In the genomic region with DNA sequence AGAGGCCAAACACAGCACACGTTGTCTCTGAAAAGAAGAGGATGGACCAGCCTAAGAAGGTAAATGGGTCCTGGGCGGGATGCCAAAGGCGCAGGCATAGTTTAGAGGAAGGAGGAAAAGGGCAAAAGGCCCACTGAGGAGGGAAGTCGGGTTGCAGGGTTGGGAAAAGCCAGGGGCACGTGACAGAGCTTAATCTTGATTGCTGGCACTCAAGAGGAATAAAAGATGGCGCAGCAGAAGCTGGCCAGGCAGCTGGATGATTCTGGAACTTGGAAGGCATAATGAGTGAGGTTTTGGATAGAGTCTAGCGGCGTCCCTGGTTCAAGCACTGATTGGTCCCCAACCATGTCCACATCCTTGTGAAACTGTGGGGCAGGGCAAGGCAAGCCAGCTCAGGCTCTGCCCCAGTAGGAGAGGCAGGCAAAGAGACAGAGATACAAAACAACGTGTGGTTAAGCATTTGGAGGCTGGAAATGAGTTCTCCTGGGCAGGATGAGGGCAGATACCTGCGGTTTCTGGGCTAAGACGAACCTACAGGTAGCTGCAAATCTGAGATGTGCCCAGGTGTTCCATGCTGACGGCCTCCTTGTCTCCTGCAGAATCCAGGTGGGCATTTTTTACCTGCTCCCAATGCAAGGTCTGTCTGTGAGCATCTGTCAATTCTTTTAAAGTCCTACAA, we compare ENCODE assay signal across 2 cellular contexts.
TF ChIP-seq lines count a peak whose summit lies in the region.

No MANE protein-coding gene starts in this region.

TF ChIP-seq in H1, 55 proteins besides CTCF, POLR2A, EP300 and RAD21:
- TF ChIP-seq KDM4A (IDR thresholded peaks at IDR 0.05; ENCODE audit: low read depth, low read length, severe bottlenecking) (no peak), FOSL1 (IDR thresholded peaks at IDR 0.05; ENCODE audit: insufficient read depth, low read depth, low read length) (no peak), ZNF274 (IDR thresholded peaks at IDR 0.05; ENCODE audit: borderline replicate concordance, extremely low read depth, low read length) (no peak), HDAC2 (IDR thresholded peaks at IDR 0.05; ENCODE audit: borderline replicate concordance in 1 of 2, low read depth in 2 of 2, low read length in 2 of 2) (no peak), TAF7 (optimal IDR thresholded peaks at IDR 0.05; ENCODE audit: borderline replicate concordance, low read depth, low read length) (no peak), CHD1 (IDR thresholded peaks at IDR 0.05; ENCODE audit: low read depth, low read length) (no peak), KDM5A (IDR thresholded peaks at IDR 0.05; ENCODE audit: low read length) (no peak), TAF1 (IDR thresholded peaks at IDR 0.05; ENCODE audit: low read depth, low read length) (no peak), SAP30 (IDR thresholded peaks at IDR 0.05; ENCODE audit: insufficient read depth, insufficient replicate concordance, low read length) (no peak), RXRA (IDR thresholded peaks at IDR 0.05; ENCODE audit: insufficient read depth, low read depth, low read length) (no peak), JUN (IDR thresholded peaks at IDR 0.05; ENCODE audit: low read depth, low read length) (no peak)
- TF ChIP-seq, protein P1, sequence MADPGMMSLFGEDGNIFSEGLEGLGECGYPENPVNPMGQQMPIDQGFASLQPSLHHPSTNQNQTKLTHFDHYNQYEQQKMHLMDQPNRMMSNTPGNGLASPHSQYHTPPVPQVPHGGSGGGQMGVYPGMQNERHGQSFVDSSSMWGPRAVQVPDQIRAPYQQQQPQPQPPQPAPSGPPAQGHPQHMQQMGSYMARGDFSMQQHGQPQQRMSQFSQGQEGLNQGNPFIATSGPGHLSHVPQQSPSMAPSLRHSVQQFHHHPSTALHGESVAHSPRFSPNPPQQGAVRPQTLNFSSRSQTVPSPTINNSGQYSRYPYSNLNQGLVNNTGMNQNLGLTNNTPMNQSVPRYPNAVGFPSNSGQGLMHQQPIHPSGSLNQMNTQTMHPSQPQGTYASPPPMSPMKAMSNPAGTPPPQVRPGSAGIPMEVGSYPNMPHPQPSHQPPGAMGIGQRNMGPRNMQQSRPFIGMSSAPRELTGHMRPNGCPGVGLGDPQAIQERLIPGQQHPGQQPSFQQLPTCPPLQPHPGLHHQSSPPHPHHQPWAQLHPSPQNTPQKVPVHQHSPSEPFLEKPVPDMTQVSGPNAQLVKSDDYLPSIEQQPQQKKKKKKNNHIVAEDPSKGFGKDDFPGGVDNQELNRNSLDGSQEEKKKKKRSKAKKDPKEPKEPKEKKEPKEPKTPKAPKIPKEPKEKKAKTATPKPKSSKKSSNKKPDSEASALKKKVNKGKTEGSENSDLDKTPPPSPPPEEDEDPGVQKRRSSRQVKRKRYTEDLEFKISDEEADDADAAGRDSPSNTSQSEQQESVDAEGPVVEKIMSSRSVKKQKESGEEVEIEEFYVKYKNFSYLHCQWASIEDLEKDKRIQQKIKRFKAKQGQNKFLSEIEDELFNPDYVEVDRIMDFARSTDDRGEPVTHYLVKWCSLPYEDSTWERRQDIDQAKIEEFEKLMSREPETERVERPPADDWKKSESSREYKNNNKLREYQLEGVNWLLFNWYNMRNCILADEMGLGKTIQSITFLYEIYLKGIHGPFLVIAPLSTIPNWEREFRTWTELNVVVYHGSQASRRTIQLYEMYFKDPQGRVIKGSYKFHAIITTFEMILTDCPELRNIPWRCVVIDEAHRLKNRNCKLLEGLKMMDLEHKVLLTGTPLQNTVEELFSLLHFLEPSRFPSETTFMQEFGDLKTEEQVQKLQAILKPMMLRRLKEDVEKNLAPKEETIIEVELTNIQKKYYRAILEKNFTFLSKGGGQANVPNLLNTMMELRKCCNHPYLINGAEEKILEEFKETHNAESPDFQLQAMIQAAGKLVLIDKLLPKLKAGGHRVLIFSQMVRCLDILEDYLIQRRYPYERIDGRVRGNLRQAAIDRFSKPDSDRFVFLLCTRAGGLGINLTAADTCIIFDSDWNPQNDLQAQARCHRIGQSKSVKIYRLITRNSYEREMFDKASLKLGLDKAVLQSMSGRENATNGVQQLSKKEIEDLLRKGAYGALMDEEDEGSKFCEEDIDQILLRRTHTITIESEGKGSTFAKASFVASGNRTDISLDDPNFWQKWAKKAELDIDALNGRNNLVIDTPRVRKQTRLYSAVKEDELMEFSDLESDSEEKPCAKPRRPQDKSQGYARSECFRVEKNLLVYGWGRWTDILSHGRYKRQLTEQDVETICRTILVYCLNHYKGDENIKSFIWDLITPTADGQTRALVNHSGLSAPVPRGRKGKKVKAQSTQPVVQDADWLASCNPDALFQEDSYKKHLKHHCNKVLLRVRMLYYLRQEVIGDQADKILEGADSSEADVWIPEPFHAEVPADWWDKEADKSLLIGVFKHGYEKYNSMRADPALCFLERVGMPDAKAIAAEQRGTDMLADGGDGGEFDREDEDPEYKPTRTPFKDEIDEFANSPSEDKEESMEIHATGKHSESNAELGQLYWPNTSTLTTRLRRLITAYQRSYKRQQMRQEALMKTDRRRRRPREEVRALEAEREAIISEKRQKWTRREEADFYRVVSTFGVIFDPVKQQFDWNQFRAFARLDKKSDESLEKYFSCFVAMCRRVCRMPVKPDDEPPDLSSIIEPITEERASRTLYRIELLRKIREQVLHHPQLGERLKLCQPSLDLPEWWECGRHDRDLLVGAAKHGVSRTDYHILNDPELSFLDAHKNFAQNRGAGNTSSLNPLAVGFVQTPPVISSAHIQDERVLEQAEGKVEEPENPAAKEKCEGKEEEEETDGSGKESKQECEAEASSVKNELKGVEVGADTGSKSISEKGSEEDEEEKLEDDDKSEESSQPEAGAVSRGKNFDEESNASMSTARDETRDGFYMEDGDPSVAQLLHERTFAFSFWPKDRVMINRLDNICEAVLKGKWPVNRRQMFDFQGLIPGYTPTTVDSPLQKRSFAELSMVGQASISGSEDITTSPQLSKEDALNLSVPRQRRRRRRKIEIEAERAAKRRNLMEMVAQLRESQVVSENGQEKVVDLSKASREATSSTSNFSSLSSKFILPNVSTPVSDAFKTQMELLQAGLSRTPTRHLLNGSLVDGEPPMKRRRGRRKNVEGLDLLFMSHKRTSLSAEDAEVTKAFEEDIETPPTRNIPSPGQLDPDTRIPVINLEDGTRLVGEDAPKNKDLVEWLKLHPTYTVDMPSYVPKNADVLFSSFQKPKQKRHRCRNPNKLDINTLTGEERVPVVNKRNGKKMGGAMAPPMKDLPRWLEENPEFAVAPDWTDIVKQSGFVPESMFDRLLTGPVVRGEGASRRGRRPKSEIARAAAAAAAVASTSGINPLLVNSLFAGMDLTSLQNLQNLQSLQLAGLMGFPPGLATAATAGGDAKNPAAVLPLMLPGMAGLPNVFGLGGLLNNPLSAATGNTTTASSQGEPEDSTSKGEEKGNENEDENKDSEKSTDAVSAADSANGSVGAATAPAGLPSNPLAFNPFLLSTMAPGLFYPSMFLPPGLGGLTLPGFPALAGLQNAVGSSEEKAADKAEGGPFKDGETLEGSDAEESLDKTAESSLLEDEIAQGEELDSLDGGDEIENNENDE (IDR thresholded peaks at IDR 0.05; ENCODE audit: insufficient replicate concordance, low read length): no peak
- TF ChIP-seq, protein P2, sequence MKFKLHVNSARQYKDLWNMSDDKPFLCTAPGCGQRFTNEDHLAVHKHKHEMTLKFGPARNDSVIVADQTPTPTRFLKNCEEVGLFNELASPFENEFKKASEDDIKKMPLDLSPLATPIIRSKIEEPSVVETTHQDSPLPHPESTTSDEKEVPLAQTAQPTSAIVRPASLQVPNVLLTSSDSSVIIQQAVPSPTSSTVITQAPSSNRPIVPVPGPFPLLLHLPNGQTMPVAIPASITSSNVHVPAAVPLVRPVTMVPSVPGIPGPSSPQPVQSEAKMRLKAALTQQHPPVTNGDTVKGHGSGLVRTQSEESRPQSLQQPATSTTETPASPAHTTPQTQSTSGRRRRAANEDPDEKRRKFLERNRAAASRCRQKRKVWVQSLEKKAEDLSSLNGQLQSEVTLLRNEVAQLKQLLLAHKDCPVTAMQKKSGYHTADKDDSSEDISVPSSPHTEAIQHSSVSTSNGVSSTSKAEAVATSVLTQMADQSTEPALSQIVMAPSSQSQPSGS (IDR thresholded peaks at IDR 0.05; ENCODE audit: low read length): no peak

TF ChIP-seq in HepG2, 621 proteins besides CTCF, POLR2A, EP300 and RAD21:
- TF ChIP-seq KDM5B (CRISPR knock-in tag; IDR thresholded peaks at IDR 0.05; ENCODE audit: borderline replicate concordance): 0 out of 2 replicates have a peak, but pooled peaks have one; percentile 30
- TF ChIP-seq ZNF230 (CRISPR knock-in tag; IDR thresholded peaks at IDR 0.05): no peak
